ENCODE assay signal across 15 cellular contexts in the genomic region with DNA sequence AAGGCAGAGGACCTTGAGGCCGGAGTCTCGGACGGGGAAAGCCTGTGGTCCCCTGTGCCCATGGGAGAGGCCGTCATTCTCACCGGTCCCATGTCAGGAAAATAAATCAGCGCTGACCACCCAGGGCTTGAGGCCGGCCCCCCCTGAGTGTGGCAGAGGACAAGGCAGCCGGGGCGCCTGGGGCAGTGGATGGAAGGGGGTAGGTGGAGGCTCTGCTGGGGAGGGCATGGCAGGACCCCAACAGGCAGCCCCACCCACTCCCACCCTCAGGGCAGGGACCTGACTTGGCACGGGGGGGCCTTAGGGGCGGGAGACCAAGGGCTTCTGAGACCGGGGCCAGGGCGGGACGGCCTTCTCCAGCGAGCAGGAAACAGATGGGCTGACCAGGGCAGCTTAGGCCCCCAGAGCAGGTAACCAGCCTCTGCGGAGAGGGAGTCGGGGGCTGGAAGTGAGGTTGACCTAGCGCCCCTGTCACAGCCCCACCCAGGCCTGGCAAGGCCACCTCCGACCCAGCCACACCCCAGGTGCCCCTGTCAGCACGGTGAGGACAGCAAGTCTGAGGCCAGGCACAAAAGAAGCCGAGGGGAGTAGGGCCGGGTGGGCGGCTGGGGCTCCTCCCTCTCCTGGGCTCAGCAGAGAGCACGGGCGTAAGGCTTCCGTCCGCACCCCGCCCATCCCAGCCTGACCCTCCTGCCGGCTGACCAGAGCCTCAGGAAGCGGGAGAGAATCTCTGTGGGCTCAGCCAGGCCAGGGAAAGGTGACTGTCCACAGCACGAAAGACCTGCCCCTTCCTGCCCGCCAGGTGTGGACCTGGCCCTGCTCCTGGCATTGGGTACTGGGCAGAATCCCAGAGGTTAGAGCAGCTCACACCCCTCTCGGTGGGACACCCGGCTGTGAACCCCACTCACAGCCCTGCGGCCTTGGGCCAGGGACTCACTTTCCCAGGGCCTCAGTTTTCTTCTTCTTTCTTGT.
DNase-seq lines count a peak whose midpoint lies in the region; ATAC-seq and TF ChIP-seq lines count a peak whose summit lies in the region.
"Had no signal": no experiment of that assay in that cellular context is flagged by ENCODE, and none has a peak within 500 bp of the region (broad histone marks: within the 10 kb centered on the region; RNA-seq: fewer than 3 reads in every experiment).

No MANE protein-coding gene starts in this region.

- WGBS in sigmoid colon, 2 donors, result 69 to 79% methylated on average over 35 of the region's 35 CpGs

- intact Hi-C loops in left ventricle myocardium inferior (cut with micrococcal nuclease) (no loop called here), sigmoid colon (cut with DNase I) (no loop called here)

- H3K9me3 ChIP-seq in RWPE2 (ENCODE audit: severe bottlenecking), result no peaks in the 10 kb centered on the region
- no peaks in the 10 kb centered on the region for H3K9me3 ChIP-seq in left ventricle myocardium inferior (replicated peaks)
- no peaks in the 10 kb centered on the region for H3K9me3 ChIP-seq in sigmoid colon

- no peaks in the 10 kb centered on the region for H3K27me3 ChIP-seq in RWPE2 (ENCODE audit: insufficient read depth, poor library complexity, severe bottlenecking)
- peaks cover 72% of the 10 kb centered on the region for H3K27me3 ChIP-seq in left ventricle myocardium inferior (ENCODE audit: low read depth)
- peaks cover 0 to 26% (median 10%) of the 10 kb centered on the region in 3 donors for H3K27me3 ChIP-seq in sigmoid colon

- no peak for TF ChIP-seq POLR2A in sigmoid colon (IDR thresholded peaks at IDR 0.05)

- TF ChIP-seq EP300 in sigmoid colon (IDR thresholded peaks at IDR 0.05), result no peak

- H3K4me1 ChIP-seq in RWPE2 (ENCODE audit: insufficient read depth, poor library complexity, severe bottlenecking), result no peaks in the 10 kb centered on the region
- peaks cover 19% of the 10 kb centered on the region for H3K4me1 ChIP-seq in left ventricle myocardium inferior
- peaks cover 0 to 20% (median 15%) of the 10 kb centered on the region in 4 donors for H3K4me1 ChIP-seq in sigmoid colon

- TF ChIP-seq CTCF in RWPE2 (IDR thresholded peaks at IDR 0.05; ENCODE audit: poor library complexity, severe bottlenecking) (no peak), left ventricle myocardium inferior (IDR thresholded peaks at IDR 0.05; ENCODE audit: borderline replicate concordance) (no peak), sigmoid colon (IDR thresholded peaks at IDR 0.05) (no peak)

- H3K27ac ChIP-seq in RWPE2 (ENCODE audit: poor library complexity, severe bottlenecking) (no peak overlapping the region), left ventricle myocardium inferior (replicated peaks) (no peak overlapping the region), sigmoid colon (no peak overlapping the region)

- DNase-seq in activated T-cell treated with anti-CD3 and anti-CD28 coated beads, Interleukin-2, amount 50 U/mL, for 1 hour, result peak; percentile 14
- DNase-seq in activated T-cell treated with anti-CD3 and anti-CD28 coated beads for 4 hours (no peak), RWPE2 (ENCODE audit: low spot score) (peak; percentile 54), left ventricle myocardium inferior (peak; percentile 12), sigmoid colon (peak; percentile 71), RKO (ENCODE audit: low spot score) (no peak)
- DNase-seq: activated CD4-positive, alpha-beta T cell treated with anti-CD3 and anti-CD28 coated beads, Interleukin-2, amount 10 ng/mL, durations not matched to agents 7 days and 5 days; central memory CD4-positive, alpha-beta T cell; COR-L47; NCI-H146; NCI-H69 had no signal

- H3K4me3 ChIP-seq in RWPE2 (ENCODE audit: severe bottlenecking), result no peak overlapping the region
- H3K4me3 ChIP-seq in left ventricle myocardium inferior, result no peak overlapping the region
- no peak overlapping the region for H3K4me3 ChIP-seq in sigmoid colon
- H3K4me3 ChIP-seq: skin epidermis had no signal

- ATAC-seq in RWPE2 (ENCODE audit: low read depth) (no peak), HG02938 (IDR thresholded peaks at IDR 0.05; ENCODE audit: unreplicated experiment) (no peak), HG02852 (IDR thresholded peaks at IDR 0.05; ENCODE audit: unreplicated experiment) (no peak)
- ATAC-seq: activated naive CD4-positive, alpha-beta T cell treated with anti-CD3 and anti-CD28 coated beads, Interleukin-2, amount 50 U/mL, for 72 hours had no signal

- H3K36me3 ChIP-seq in RWPE2 (ENCODE audit: low read depth) (no peaks in the 10 kb centered on the region), left ventricle myocardium inferior (no peaks in the 10 kb centered on the region), sigmoid colon (no peaks in the 10 kb centered on the region)

Comparison
In these comparisons a context has a peak if more than half of its experiments do, and no peak if none do; other contexts are left out.
1. DNase-seq: peak in activated T-cell treated with anti-CD3 and anti-CD28 coated beads, Interleukin-2, amount 50 U/mL, for 1 hour (single experiment), RWPE2 (single experiment), left ventricle myocardium inferior (single experiment) and sigmoid colon (single experiment); none in activated T-cell treated with anti-CD3 and anti-CD28 coated beads for 4 hours (single experiment) and RKO (single experiment).